ENCODE assay signal across 24 cellular contexts in genomic region chr5:72267685-72268084, GRCh38.
"Had no signal": no experiment of that assay in that cellular context is flagged by ENCODE, and none has a peak within 500 bp of the region (broad histone marks: within the 10 kb centered on the region; RNA-seq: fewer than 3 reads in every experiment).

No MANE protein-coding gene starts in this region.

- H3K36me3 Mint-ChIP-seq: naive B cell had no signal

- H3K4me3 Mint-ChIP-seq: immature natural killer cell; naive B cell; natural killer cell treated with Interleukin-12 subunit alpha and Interleukin-12 subunit beta and Interleukin-15 and Interleukin-18, amount 100 ng/mL, for 72 hours; neural progenitor cell; stimulated activated naive CD8-positive, alpha-beta T cell treated with anti-CD3 and anti-CD28 coated beads, Interleukin-15, amount 100 ng/mL, for 72 hours had no signal

- H3K27ac ChIP-seq: coronary artery, lower lobe of right lung, neural progenitor cell, parathyroid adenoma, suprapubic skin had no signal

- H2AFZ ChIP-seq: neural progenitor cell, parathyroid adenoma had no signal

- H3K4me2 ChIP-seq: neural progenitor cell, smooth muscle cell had no signal

- H3K36me3 ChIP-seq: esophagus muscularis mucosa, lower lobe of right lung, suprapubic skin had no signal

- H3K9me3 Mint-ChIP-seq: immature natural killer cell; naive B cell; natural killer cell treated with Interleukin-12 subunit alpha and Interleukin-12 subunit beta and Interleukin-15 and Interleukin-18, amount 100 ng/mL, for 72 hours; stimulated activated naive CD8-positive, alpha-beta T cell treated with anti-CD3 and anti-CD28 coated beads, Interleukin-15, amount 100 ng/mL, for 72 hours had no signal

- H3K9ac ChIP-seq: neural progenitor cell, parathyroid adenoma had no signal

- H3K9me3 ChIP-seq: esophagus muscularis mucosa, lower lobe of right lung, suprapubic skin had no signal

- H3K27me3 Mint-ChIP-seq: naive B cell; natural killer cell treated with Interleukin-12 subunit alpha and Interleukin-12 subunit beta and Interleukin-15 and Interleukin-18, amount 100 ng/mL, for 72 hours; progenitor cell of endocrine pancreas; stimulated activated naive CD8-positive, alpha-beta T cell treated with anti-CD3 and anti-CD28 coated beads, Interleukin-15, amount 100 ng/mL, for 72 hours had no signal

- ATAC-seq: lower lobe of right lung; natural killer cell treated with Interleukin-12 subunit alpha and Interleukin-12 subunit beta and Interleukin-15 and Interleukin-18, amount 100 ng/mL, for 72 hours; sciatic nerve; stimulated activated naive CD8-positive, alpha-beta T cell treated with anti-CD3 and anti-CD28 coated beads, Interleukin-15, amount 100 ng/mL, for 72 hours had no signal

- H3K4me1 Mint-ChIP-seq: neural progenitor cell had no signal

- DNase-seq: dermis blood vessel endothelial cell; effector memory CD4-positive, alpha-beta T cell; hypothalamus; immature natural killer cell; islet precursor cell; left ventricle myocardium superior; lower lobe of right lung; naive B cell; stimulated activated CD4-positive, alpha-beta T cell treated with anti-CD3 and anti-CD28 coated beads, Interleukin-12 subunit alpha, Interleukin-12 subunit beta, amount 100 ng/mL, for 4 hours; stimulated activated CD4-positive, alpha-beta T cell treated with anti-CD3 and anti-CD28 coated beads, Interleukin-1b, Interleukin-23, amount 100 ng/mL, for 48 hours; stimulated activated CD4-positive, alpha-beta T cell treated with anti-CD3 and anti-CD28 coated beads, Interleukin-4, amount 100 ng/mL, for 1 hour; stimulated activated CD8-positive, alpha-beta memory T cell treated with anti-CD3 and anti-CD28 coated beads, Interleukin-4, amount 100 ng/mL, for 48 hours; stimulated activated naive CD4-positive, alpha-beta T cell; stimulated activated naive CD8-positive, alpha-beta T cell treated with anti-CD3 and anti-CD28 coated beads, Interleukin-15, amount 100 ng/mL, for 72 hours; trophoblast cell had no signal

- H3K4me3 ChIP-seq: coronary artery, esophagus muscularis mucosa, lower lobe of right lung, neural progenitor cell, smooth muscle cell, suprapubic skin had no signal

- H3K27me3 ChIP-seq: esophagus muscularis mucosa, neural progenitor cell, suprapubic skin had no signal

- H3K4me1 ChIP-seq: lower lobe of right lung, neural progenitor cell had no signal

- H3K27ac Mint-ChIP-seq: immature natural killer cell; naive B cell; natural killer cell treated with Interleukin-12 subunit alpha and Interleukin-12 subunit beta and Interleukin-15 and Interleukin-18, amount 100 ng/mL, for 72 hours; neural progenitor cell; progenitor cell of endocrine pancreas; stimulated activated naive CD8-positive, alpha-beta T cell treated with anti-CD3 and anti-CD28 coated beads, Interleukin-15, amount 100 ng/mL, for 72 hours had no signal
